Comparison of ENCODE assay signal across 8 cellular contexts in the genomic region with DNA sequence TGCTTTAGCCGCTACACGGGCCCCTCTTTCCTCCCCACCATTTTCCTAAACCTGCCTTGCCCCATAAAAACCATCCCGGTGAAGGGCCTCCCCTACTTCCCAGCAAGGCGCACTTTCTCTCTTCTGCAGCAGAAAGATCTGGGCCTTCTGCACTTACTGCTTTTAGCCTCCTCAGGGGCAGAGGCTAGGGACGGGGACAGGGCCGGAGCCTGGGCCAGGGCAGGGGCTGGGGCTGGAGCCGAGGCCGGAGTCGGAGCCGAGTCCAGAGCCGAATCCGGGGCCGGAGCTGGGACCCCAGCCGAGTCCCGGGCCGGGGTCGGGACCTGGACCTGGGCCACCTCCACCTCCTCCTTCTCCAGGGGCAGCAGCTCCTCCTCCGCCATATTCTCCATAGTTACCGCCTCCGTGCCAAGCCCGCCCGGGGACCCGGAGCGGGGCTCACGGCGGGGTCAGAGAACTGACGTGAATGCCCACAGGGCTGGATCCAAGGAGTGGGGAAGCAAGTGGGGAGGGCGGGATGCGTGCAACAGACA. TPM values are rescaled to one million over a fixed set of nuclear protein-coding genes. Genes with fewer than 3 reads are reported as not detected.
DNase-seq lines count a peak whose midpoint lies in the region; ATAC-seq and TF ChIP-seq lines count a peak whose summit lies in the region.

No MANE protein-coding gene starts in this region.

- peak; percentile 31 for ATAC-seq in GM19452 (IDR thresholded peaks at IDR 0.05; ENCODE audit: unreplicated experiment)
- ATAC-seq in HG03442 (IDR thresholded peaks at IDR 0.05; ENCODE audit: unreplicated experiment) = peak; percentile 23

- peaks cover 41% of the 10 kb centered on the region for H3K4me1 Mint-ChIP-seq in osteocyte (ENCODE audit: unreplicated experiment)

- no peaks in the 10 kb centered on the region for H3K27me3 Mint-ChIP-seq in osteocyte (ENCODE audit: unreplicated experiment)

- H3K9me3 Mint-ChIP-seq in osteocyte (ENCODE audit: unreplicated experiment) = no peaks in the 10 kb centered on the region

- H3K27ac ChIP-seq in VCaP = peak overlapping the region; percentile 94

- DNase-seq in ELR (ENCODE audit: low read depth) (peak; percentile 43), fibroblast of the aortic adventitia (ENCODE audit: low read depth) (peak; percentile 36), osteocyte (ENCODE audit: extremely low spot score, unreplicated experiment) (no peak), NCI-H1436 (lab: John Stamatoyannopoulos, UW) (no peak), T1000 (lab: John Stamatoyannopoulos, UW) (no peak)

- peak overlapping the region; percentile 99 for H3K27ac Mint-ChIP-seq in osteocyte (ENCODE audit: unreplicated experiment)

- peak overlapping the region; percentile 87 for H3K4me3 ChIP-seq in fibroblast of the aortic adventitia (ENCODE audit: low read depth, low read length)

- peaks cover 7% of the 10 kb centered on the region for H3K36me3 Mint-ChIP-seq in osteocyte (ENCODE audit: unreplicated experiment)

- H3K4me3 Mint-ChIP-seq in osteocyte (ENCODE audit: unreplicated experiment) = peak overlapping the region; percentile 97

- TF ChIP-seq CTCF in VCaP (conservative IDR thresholded peaks at IDR 0.05) = no peak
- TF ChIP-seq CTCF in fibroblast of the aortic adventitia (IDR thresholded peaks at IDR 0.05; ENCODE audit: insufficient read depth, low read length) = no peak
- no peak for TF ChIP-seq CTCF in osteocyte (IDR thresholded peaks at IDR 0.05)

RNA-seq across cellular contexts. Expression of a gene that starts 0.4 kb away (rescaled TPM):
- total RNA-seq in fibroblast of the aortic adventitia (ENCODE audit: low replicate concordance) = 16.7 and 22.6 TPM in 2 replicates
- 14.1 and 16.9 TPM in 2 replicates for total RNA-seq in osteocyte

RNA-seq across cellular contexts. Expression of a gene that starts 0.6 kb away (rescaled TPM):
- total RNA-seq in fibroblast of the aortic adventitia (ENCODE audit: low replicate concordance) (8.1 and 9.2 TPM in 2 replicates), osteocyte (7.6 and 8.3 TPM in 2 replicates)

Comparison
In these comparisons a context has a peak if more than half of its experiments do, and no peak if none do; other contexts are left out.
1. DNase-seq: peak in ELR (single experiment) and fibroblast of the aortic adventitia (single experiment); none in osteocyte (single experiment), NCI-H1436 (single experiment) and T1000 (single experiment).